In genomic region chr5:178460598-178461425, GRCh38 we compare ENCODE assay signal across 7 cellular contexts.
DNase-seq lines count a peak whose midpoint lies in the region; ATAC-seq and TF ChIP-seq lines count a peak whose summit lies in the region.

No MANE protein-coding gene starts in this region.

- ATAC-seq in HG02759 (IDR thresholded peaks at IDR 0.05; ENCODE audit: unreplicated experiment) = peak; percentile 69

- no peak overlapping the region for H3K27ac ChIP-seq in SJCRH30
- no peak overlapping the region for H3K27ac ChIP-seq in iPS DF 6.9 (ENCODE audit: low read length)
- peak overlapping the region in 4 of 8 donors; percentile 7 to 45 (median 24) for H3K27ac ChIP-seq in spleen

- no CpG with 5 or more reads among the region's 14 CpGs for WGBS in iPS DF 6.9 (ENCODE audit: insufficient coverage, insufficient read length)
- 39 to 48% (median 40%) methylated on average over 12 to 14 of the region's 14 CpGs for WGBS in spleen, 5 donors

- DNase-seq in GM12865 (ENCODE audit: low read depth) (peak; percentile 44), SJCRH30 (peak; percentile 43 to 68), astrocyte of the spinal cord (ENCODE audit: low read depth, low spot score) (peak; percentile 7), iPS DF 6.9 (ENCODE audit: low read depth, low spot score) (peak; percentile 54), spleen (peak; percentile 91), GOT3 (lab: John Stamatoyannopoulos, UW) (no peak)

- no peak overlapping the region for H3K4me3 ChIP-seq in GM12865 (ENCODE audit: low read depth, low read length)
- H3K4me3 ChIP-seq in SJCRH30 = no peak overlapping the region
- H3K4me3 ChIP-seq in astrocyte of the spinal cord (ENCODE audit: low read depth, low read length) = no peak overlapping the region
- H3K4me3 ChIP-seq in iPS DF 6.9 (ENCODE audit: low read length) = no peak overlapping the region
- no peak overlapping the region for H3K4me3 ChIP-seq in spleen

- no peaks in the 10 kb centered on the region for H3K4me1 ChIP-seq in SJCRH30
- H3K4me1 ChIP-seq in iPS DF 6.9 (ENCODE audit: control insufficient read depth, insufficient read depth, low read length) = no peaks in the 10 kb centered on the region; the same call in 1 of the 2 replicates
- peaks cover 0 to 27% (median 8%) of the 10 kb centered on the region in 6 donors for H3K4me1 ChIP-seq in spleen

- TF ChIP-seq POLR2A in spleen (IDR thresholded peaks at IDR 0.05) = no peak

- TF ChIP-seq CTCF in GM12865 (IDR thresholded peaks at IDR 0.05; ENCODE audit: insufficient read depth, low read depth, low read length, missing control alignments) = peak; percentile 69
- TF ChIP-seq CTCF in astrocyte of the spinal cord (IDR thresholded peaks at IDR 0.05; ENCODE audit: low read depth, low read length) = peak; percentile 61
- peak; percentile 60 to 87 (median 83) for TF ChIP-seq CTCF in spleen (IDR thresholded peaks at IDR 0.05 in 8 of 11, conservative IDR thresholded peaks at IDR 0.05 in 3 of 11)

- H3K27me3 ChIP-seq in SJCRH30 (no peaks in the 10 kb centered on the region), iPS DF 6.9 (ENCODE audit: control insufficient read depth, insufficient read depth, low read length) (no peaks in the 10 kb centered on the region), spleen (replicated peaks in 1 of 7) (no peaks in the 10 kb centered on the region)

- in situ Hi-C loops in astrocyte of the spinal cord (cut with HindIII; ENCODE audit: low sequenced_read_pairs) = no loop called here

- intact Hi-C loops in spleen (cut with DNase I; ENCODE audit: low total_unique reads) = no loop called here

- H3K9me3 ChIP-seq in SJCRH30 (replicated peaks) (no peaks in the 10 kb centered on the region), iPS DF 6.9 (ENCODE audit: control insufficient read depth, insufficient read depth, low read length) (no peaks in the 10 kb centered on the region), spleen (no peaks in the 10 kb centered on the region)

- H3K36me3 ChIP-seq in SJCRH30 (no peaks in the 10 kb centered on the region), iPS DF 6.9 (ENCODE audit: control insufficient read depth, insufficient read depth, low read length) (no peaks in the 10 kb centered on the region), spleen (no peaks in the 10 kb centered on the region)
